4 cellular contexts compared by ENCODE assay signal in genomic region chr11:65147352-65148075, GRCh38.
A peak's percentile ranks its signal among the peaks of the same experiment; 100 is the strongest.
TF ChIP-seq lines count a peak whose summit lies in the region.

No MANE protein-coding gene starts in this region.

TF ChIP-seq in SK-N-SH treated with all-trans-retinoic acid at 6 μM for 48 hours, 23 proteins besides CTCF, POLR2A, EP300 and RAD21:
- 0 out of 2 replicates have a peak, but pooled peaks have one; percentile 52 for TF ChIP-seq ZNF565 (CRISPR knock-in tag; conservative IDR thresholded peaks at IDR 0.05; ENCODE audit: low read depth)
- no peak for TF ChIP-seq PPARA (CRISPR knock-in tag; IDR thresholded peaks at IDR 0.05; ENCODE audit: borderline replicate concordance)

TF ChIP-seq in SK-N-SH, 30 proteins besides CTCF, POLR2A, EP300 and RAD21:
- TF ChIP-seq NRF1 (IDR thresholded peaks at IDR 0.05; ENCODE audit: low read depth, low read length) = no peak
- no peak for TF ChIP-seq MAX (IDR thresholded peaks at IDR 0.05; ENCODE audit: low read depth)
- TF ChIP-seq POLR2AphosphoS5 (IDR thresholded peaks at IDR 0.05; ENCODE audit: low read depth, low read length) = no peak
- no peak for TF ChIP-seq EZH2phosphoT487 (IDR thresholded peaks at IDR 0.05; ENCODE audit: borderline replicate concordance, low read depth)
- no peak for TF ChIP-seq NFIC (IDR thresholded peaks at IDR 0.05; ENCODE audit: borderline replicate concordance)
- no peak for TF ChIP-seq SMC3 (IDR thresholded peaks at IDR 0.05; ENCODE audit: low read depth, low read length)
- no peak for TF ChIP-seq FOXM1 (IDR thresholded peaks at IDR 0.05; ENCODE audit: low read depth)
- no peak for TF ChIP-seq GABPA (IDR thresholded peaks at IDR 0.05; ENCODE audit: low read depth)
- TF ChIP-seq GATA2 (CRISPR knock-in tag; IDR thresholded peaks at IDR 0.05) = no peak
- no peak for TF ChIP-seq MXI1 (IDR thresholded peaks at IDR 0.05; ENCODE audit: low read depth, low read length)
- no peak for TF ChIP-seq ZBTB33 (IDR thresholded peaks at IDR 0.05; ENCODE audit: borderline replicate concordance, low read depth)
- no peak for TF ChIP-seq FOSL2 (IDR thresholded peaks at IDR 0.05; ENCODE audit: borderline replicate concordance, low read depth)
- no peak for TF ChIP-seq YY1 (IDR thresholded peaks at IDR 0.05; ENCODE audit: low read depth)
- no peak for TF ChIP-seq TCF12 (IDR thresholded peaks at IDR 0.05)
- TF ChIP-seq USF1 (IDR thresholded peaks at IDR 0.05; ENCODE audit: borderline replicate concordance, low read depth) = no peak
- no peak for TF ChIP-seq RXRA (IDR thresholded peaks at IDR 0.05; ENCODE audit: borderline replicate concordance, low read depth)
- TF ChIP-seq FOXJ3 (CRISPR knock-in tag; IDR thresholded peaks at IDR 0.05) = no peak
- TF ChIP-seq ELF1 (IDR thresholded peaks at IDR 0.05) = no peak
- no peak for TF ChIP-seq RCOR1 (IDR thresholded peaks at IDR 0.05; ENCODE audit: low read length)
TF ChIP-seq in SK-N-SH: peak in this region for 0.

TF ChIP-seq in HEK293, 187 proteins besides CTCF, POLR2A, EP300 and RAD21 (continues in another document):
- TF ChIP-seq ZBTB7A (tag by site-specific recombination; IDR thresholded peaks at IDR 0.05; ENCODE audit: low read depth) (no peak), ZBTB11 (tag by site-specific recombination; conservative IDR thresholded peaks at IDR 0.05; ENCODE audit: low read depth) (peak; percentile 44; the same call in 1 of the 2 replicates), ZNF202 (tag by site-specific recombination; IDR thresholded peaks at IDR 0.05; ENCODE audit: borderline replicate concordance) (no peak), ZNF629 (tag by site-specific recombination; IDR thresholded peaks at IDR 0.05) (peak; percentile 32; the same call in 1 of the 2 replicates), ZNF768 (tag by site-specific recombination; IDR thresholded peaks at IDR 0.05) (no peak), ZNF140 (tag by site-specific recombination; IDR thresholded peaks at IDR 0.05) (peak; percentile 17; the same call in 1 of the 2 replicates), ZNF394 (tag by site-specific recombination; IDR thresholded peaks at IDR 0.05; ENCODE audit: borderline replicate concordance) (peak; percentile 86; the same call in 1 of the 2 replicates), ZNF518A (tag by site-specific recombination; conservative IDR thresholded peaks at IDR 0.05; ENCODE audit: low read depth) (peak; percentile 75), ZNF426 (tag by site-specific recombination; IDR thresholded peaks at IDR 0.05) (peak; percentile 58), ZNF560 (tag by site-specific recombination; IDR thresholded peaks at IDR 0.05; ENCODE audit: borderline replicate concordance) (no peak; the same call in 1 of the 2 replicates), ZNF248 (tag by site-specific recombination; IDR thresholded peaks at IDR 0.05) (no peak), ZNF548 (tag by site-specific recombination; IDR thresholded peaks at IDR 0.05) (no peak), ZXDB (tag by site-specific recombination; IDR thresholded peaks at IDR 0.05) (no peak), BCL6B (tag by site-specific recombination; IDR thresholded peaks at IDR 0.05) (no peak)

TF ChIP-seq in K562, 482 proteins besides CTCF, POLR2A, EP300 and RAD21:
- TF ChIP-seq PCBP1 (IDR thresholded peaks at IDR 0.05; ENCODE audit: low read depth, low read length, poor library complexity, severe bottlenecking) (no peak), PHTF2 (CRISPR knock-in tag; IDR thresholded peaks at IDR 0.05) (no peak), ZNF655 (CRISPR knock-in tag; IDR thresholded peaks at IDR 0.05) (no peak), E2F5 (CRISPR knock-in tag; IDR thresholded peaks at IDR 0.05) (no peak), TFAP4 (CRISPR knock-in tag; IDR thresholded peaks at IDR 0.05; ENCODE audit: borderline replicate concordance) (no peak), YY1 (IDR thresholded peaks at IDR 0.05; ENCODE audit: borderline replicate concordance in 1 of 3, control insufficient read depth in 1 of 3, extremely low read depth in 1 of 3, insufficient read depth in 3 of 3, insufficient read length in 1 of 3, insufficient replicate concordance in 2 of 3, low read depth in 1 of 3, low read length in 2 of 3) (peak; percentile 37 to 85 (median 47)), ZC3H11A (IDR thresholded peaks at IDR 0.05; ENCODE audit: low read depth, low read length) (peak; percentile 78; the same call in 1 of the 2 replicates), TRIM28 (IDR thresholded peaks at IDR 0.05) (0 out of 2 replicates have a peak, but pooled peaks have one; percentile 35), ZNF778 (CRISPR knock-in tag; IDR thresholded peaks at IDR 0.05) (no peak)
